In the genomic region with DNA sequence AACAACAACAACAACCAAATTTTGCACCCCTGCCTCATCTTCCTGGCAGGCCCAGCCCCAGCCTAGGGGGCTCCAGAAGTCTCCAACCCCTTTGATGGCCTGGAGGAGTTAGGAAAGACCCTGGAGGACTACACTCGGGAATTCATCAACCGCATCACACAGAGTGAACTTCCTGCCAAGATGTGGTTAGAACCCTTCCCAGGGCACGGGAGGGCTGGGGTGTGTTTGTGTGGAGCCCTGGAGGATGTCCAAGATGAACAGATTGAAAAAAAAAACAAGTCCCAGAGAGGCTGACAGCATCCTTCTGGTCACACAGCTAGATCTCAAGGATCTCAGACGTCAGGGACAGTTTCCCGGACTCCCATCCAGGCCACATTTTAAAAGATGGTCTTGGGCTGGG, we compare ENCODE assay signal across 1 cellular context.
A peak's percentile ranks its signal among the peaks of the same experiment; 100 is the strongest.
TF ChIP-seq lines count a peak whose summit lies in the region.

No MANE protein-coding gene starts in this region.

TF ChIP-seq in K562, 482 proteins besides CTCF, POLR2A, EP300 and RAD21:
- TF ChIP-seq CCAR2 (IDR thresholded peaks at IDR 0.05; ENCODE audit: low read depth, low read length), result no peak
- TF ChIP-seq SRSF7 (optimal IDR thresholded peaks at IDR 0.05; ENCODE audit: low read depth, low read length), result no peak
- TF ChIP-seq, protein P1, sequence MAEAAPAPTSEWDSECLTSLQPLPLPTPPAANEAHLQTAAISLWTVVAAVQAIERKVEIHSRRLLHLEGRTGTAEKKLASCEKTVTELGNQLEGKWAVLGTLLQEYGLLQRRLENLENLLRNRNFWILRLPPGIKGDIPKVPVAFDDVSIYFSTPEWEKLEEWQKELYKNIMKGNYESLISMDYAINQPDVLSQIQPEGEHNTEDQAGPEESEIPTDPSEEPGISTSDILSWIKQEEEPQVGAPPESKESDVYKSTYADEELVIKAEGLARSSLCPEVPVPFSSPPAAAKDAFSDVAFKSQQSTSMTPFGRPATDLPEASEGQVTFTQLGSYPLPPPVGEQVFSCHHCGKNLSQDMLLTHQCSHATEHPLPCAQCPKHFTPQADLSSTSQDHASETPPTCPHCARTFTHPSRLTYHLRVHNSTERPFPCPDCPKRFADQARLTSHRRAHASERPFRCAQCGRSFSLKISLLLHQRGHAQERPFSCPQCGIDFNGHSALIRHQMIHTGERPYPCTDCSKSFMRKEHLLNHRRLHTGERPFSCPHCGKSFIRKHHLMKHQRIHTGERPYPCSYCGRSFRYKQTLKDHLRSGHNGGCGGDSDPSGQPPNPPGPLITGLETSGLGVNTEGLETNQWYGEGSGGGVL (CRISPR knock-in tag; IDR thresholded peaks at IDR 0.05), result no peak
- TF ChIP-seq YY1 (IDR thresholded peaks at IDR 0.05; ENCODE audit: borderline replicate concordance in 1 of 3, control insufficient read depth in 1 of 3, extremely low read depth in 1 of 3, insufficient read depth in 3 of 3, insufficient read length in 1 of 3, insufficient replicate concordance in 2 of 3, low read depth in 1 of 3, low read length in 2 of 3), result no peak
- TF ChIP-seq NFE2L1 (tag; IDR thresholded peaks at IDR 0.05; ENCODE audit: borderline replicate concordance, low read depth), result no peak
- no peak for TF ChIP-seq PYGO2 (tag; IDR thresholded peaks at IDR 0.05)
- no peak for TF ChIP-seq SMAD2 (IDR thresholded peaks at IDR 0.05; ENCODE audit: low read depth, low read length)
- peak; percentile 4; the same call in 1 of the 2 replicates for TF ChIP-seq LARP7 (IDR thresholded peaks at IDR 0.05)
